ENCODE assay signal across 8 cellular contexts in the genomic region with DNA sequence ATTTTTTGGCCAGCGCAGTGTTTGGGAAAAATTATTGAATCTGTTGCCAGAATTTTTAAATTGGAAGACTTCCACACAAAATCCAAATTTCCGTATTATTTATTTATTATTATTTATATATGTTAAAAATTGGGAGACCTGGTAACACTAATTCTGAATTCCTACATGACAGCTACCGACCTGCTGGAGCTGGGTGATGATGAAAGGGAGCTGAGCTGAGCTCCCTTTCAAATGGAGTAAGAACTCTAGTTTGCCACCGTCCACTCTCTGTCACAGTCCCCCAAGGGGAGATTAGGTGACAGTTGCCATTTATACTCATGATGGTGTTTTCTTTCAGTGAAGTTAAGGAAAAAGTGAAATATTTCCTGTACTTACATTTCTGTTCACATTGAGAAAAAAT. TPM values are rescaled to one million over a fixed set of nuclear protein-coding genes. Genes with fewer than 3 reads are reported as not detected.
DNase-seq lines count a peak whose midpoint lies in the region; ATAC-seq and TF ChIP-seq lines count a peak whose summit lies in the region.

No MANE protein-coding gene starts in this region.

- H3K4me2 ChIP-seq in MM.1S (ENCODE audit: low read depth, low read length) = peak overlapping the region; percentile 81; the same call in 1 of the 2 replicates

- no peaks in the 10 kb centered on the region for H3K9me3 Mint-ChIP-seq in CD4-positive, alpha-beta T cell
- H3K9me3 Mint-ChIP-seq in effector memory CD8-positive, alpha-beta T cell = no peaks in the 10 kb centered on the region

- no peaks in the 10 kb centered on the region for H3K27me3 ChIP-seq in CD4-positive, alpha-beta T cell (ENCODE audit: control insufficient read depth, insufficient read depth, low read length)
- H3K27me3 ChIP-seq in MM.1S (replicated peaks; ENCODE audit: insufficient read depth, low read length) (no peaks in the 10 kb centered on the region), neutrophil (peaks cover 83% of the 10 kb centered on the region)

- peaks cover 54% of the 10 kb centered on the region for H3K4me1 Mint-ChIP-seq in CD4-positive, alpha-beta T cell (ENCODE audit: low read depth)
- peaks cover 25 to 53% of the 10 kb centered on the region in 2 donors for H3K4me1 Mint-ChIP-seq in effector memory CD8-positive, alpha-beta T cell (ENCODE audit: low read depth in 2 of 2)

- no peaks in the 10 kb centered on the region for H3F3A ChIP-seq in MM.1S (ENCODE audit: insufficient read depth, low read length)

- H3K27me3 Mint-ChIP-seq in CD4-positive, alpha-beta T cell = no peaks in the 10 kb centered on the region
- no peaks in the 10 kb centered on the region for H3K27me3 Mint-ChIP-seq in effector memory CD8-positive, alpha-beta T cell

- H4K20me1 ChIP-seq in MM.1S (ENCODE audit: insufficient read depth, low read length) = no peaks in the 10 kb centered on the region

- no peak overlapping the region for H2AFZ ChIP-seq in MM.1S (ENCODE audit: low read length)

- H3K4me1 ChIP-seq in MM.1S (ENCODE audit: low read length) = 0 out of 2 replicates have a peak, but pooled peaks cover 7% of the 10 kb centered on the region
- peaks cover 11 to 12% of the 10 kb centered on the region in 2 experiments for H3K4me1 ChIP-seq in neutrophil (ENCODE audit: control insufficient read depth in 1 of 2, insufficient read depth in 1 of 2, low read depth in 1 of 2, low read length in 1 of 2)

- H3K9ac ChIP-seq in MM.1S (ENCODE audit: low read length) = no peak overlapping the region

- no peaks in the 10 kb centered on the region for H3K9me2 ChIP-seq in MM.1S (replicated peaks; ENCODE audit: insufficient read depth, low read length)

- H3K79me2 ChIP-seq in MM.1S (ENCODE audit: low read length) = peaks cover 43% of the 10 kb centered on the region

- no peak for DNase-seq in CD4-positive, alpha-beta T cell
- DNase-seq in MM.1S = no peak
- DNase-seq in effector memory CD8-positive, alpha-beta T cell = no peak
- DNase-seq in mesenteric fat pad (ENCODE audit: low spot score) = no peak
- DNase-seq in NCI-H774 (lab: John Stamatoyannopoulos, UW) = no peak

- POLR2A ChIA-PET in CD4-positive, alpha-beta T cell (lab: Charles Lee) = interaction anchor here (0.5 to 3.3 kb wide), 22 partner anchors 8 to 1257 kb away, joined by 3 to 67 read pairs (median 6); no protein-coding TSS in a partner anchor

- H3K4me3 ChIP-seq in MM.1S (ENCODE audit: low read length) = no peak overlapping the region; the same call in 1 of the 2 replicates
- peak overlapping the region; percentile 66 to 80 for H3K4me3 ChIP-seq in neutrophil (ENCODE audit: low read depth in 1 of 2, low read length in 1 of 2)

- H3K27ac Mint-ChIP-seq in CD4-positive, alpha-beta T cell = peak overlapping the region; percentile 92
- H3K27ac Mint-ChIP-seq in effector memory CD8-positive, alpha-beta T cell = peak overlapping the region; percentile 84 to 88

- intact Hi-C loops in CD4-positive, alpha-beta T cell (cut with DNase I, micrococcal nuclease) = no loop called here

- CTCF ChIA-PET in CD4-positive, alpha-beta T cell (lab: Charles Lee) = interaction anchor here (0.5 to 2.9 kb wide), 7 partner anchors 8 to 400 kb away, joined by 3 to 14 read pairs (median 4); no protein-coding TSS in a partner anchor

- no peaks in the 10 kb centered on the region for H3K9me3 ChIP-seq in CD4-positive, alpha-beta T cell (ENCODE audit: control insufficient read depth, low read length)
- H3K9me3 ChIP-seq in MM.1S (replicated peaks; ENCODE audit: insufficient read depth, low read length) (no peaks in the 10 kb centered on the region), neutrophil (no peaks in the 10 kb centered on the region)

- H3K27ac ChIP-seq in CD4-positive, alpha-beta T cell (ENCODE audit: low read depth, low read length) = no peak overlapping the region
- H3K27ac ChIP-seq in MM.1S (ENCODE audit: low read length) (no peak overlapping the region), neutrophil (no peak overlapping the region)

- no peak for TF ChIP-seq CTCF in CD4-positive, alpha-beta T cell (IDR thresholded peaks at IDR 0.05)
- TF ChIP-seq CTCF in MM.1S (IDR thresholded peaks at IDR 0.05; ENCODE audit: low read length) (no peak), neutrophil (IDR thresholded peaks at IDR 0.05) (no peak)

- H3K36me3 Mint-ChIP-seq in CD4-positive, alpha-beta T cell (ENCODE audit: low read depth) = peaks cover 4% of the 10 kb centered on the region
- H3K36me3 Mint-ChIP-seq in effector memory CD8-positive, alpha-beta T cell (ENCODE audit: insufficient read depth) = peaks cover 17% of the 10 kb centered on the region

- ATAC-seq in CD4-positive, alpha-beta T cell (ENCODE audit: poor library complexity) = no peak
- no peak for ATAC-seq in effector memory CD8-positive, alpha-beta T cell (replicated peaks)
- ATAC-seq in HG02588 (IDR thresholded peaks at IDR 0.05; ENCODE audit: unreplicated experiment) = no peak
- no peak for ATAC-seq in HG03280 (IDR thresholded peaks at IDR 0.05; ENCODE audit: unreplicated experiment)

- peak overlapping the region; percentile 97 for H3K4me3 Mint-ChIP-seq in CD4-positive, alpha-beta T cell
- H3K4me3 Mint-ChIP-seq in effector memory CD8-positive, alpha-beta T cell = peak overlapping the region; percentile 88 to 94

- H3K36me3 ChIP-seq in MM.1S (replicated peaks; ENCODE audit: insufficient read depth, low read length) (no peaks in the 10 kb centered on the region), neutrophil (no peaks in the 10 kb centered on the region)

RNA-seq across cellular contexts. Expression of gene CRTC3, which starts 1.4 kb away (rescaled TPM):
- 10 to 100 TPM; 90.7 to 92.4 TPM for total RNA-seq in CD4-positive, alpha-beta T cell
- 45.7 TPM for total RNA-seq in mesenteric fat pad
